In genomic region chr2:64641585-64641984, GRCh38 we compare ENCODE assay signal across 22 cellular contexts. TPM values are rescaled to one million over a fixed set of nuclear protein-coding genes. Genes with fewer than 3 reads are reported as not detected.
DNase-seq lines count a peak whose midpoint lies in the region; ATAC-seq, FAIRE-seq and TF ChIP-seq lines count a peak whose summit lies in the region.
"Had no signal": no experiment of that assay in that cellular context is flagged by ENCODE, and none has a peak within 500 bp of the region (broad histone marks: within the 10 kb centered on the region; RNA-seq: fewer than 3 reads in every experiment).

No MANE protein-coding gene starts in this region.

- H3K9ac ChIP-seq in mesendoderm (ENCODE audit: low read length): no peak overlapping the region
- H3K9ac ChIP-seq: BLaER1 had no signal

- peaks cover 23% of the 10 kb centered on the region for H3K79me1 ChIP-seq in mesendoderm (ENCODE audit: low read length)

- H2BK15ac ChIP-seq in mesendoderm (replicated peaks; ENCODE audit: low read depth): no peak overlapping the region

- H3K36me3 ChIP-seq in DOHH2 (ENCODE audit: control insufficient read depth, low read length) (peaks cover 28% of the 10 kb centered on the region), mesendoderm (ENCODE audit: control insufficient read depth, insufficient read depth, low read length) (no peaks in the 10 kb centered on the region)
- H3K36me3 ChIP-seq in CD4-positive, alpha-beta memory T cell (ENCODE audit: insufficient read depth, low read length): peaks cover 3% of the 10 kb centered on the region
- H3K36me3 ChIP-seq: HAP-1, Peyer's patch, WERI-Rb-1 had no signal

- H3K27ac ChIP-seq in DOHH2 (ENCODE audit: low read depth, low read length) (peak overlapping the region; percentile 82), mesendoderm (ENCODE audit: low read depth, low read length) (no peak overlapping the region)
- H3K27ac ChIP-seq in CD4-positive, alpha-beta memory T cell (ENCODE audit: low read depth, low read length): no peak overlapping the region
- H3K27ac ChIP-seq: BLaER1, WERI-Rb-1 had no signal

- H3K4me1 ChIP-seq in DOHH2 (ENCODE audit: control insufficient read depth, low read length) (peaks cover 100% of the 10 kb centered on the region), mesendoderm (ENCODE audit: control insufficient read depth, low read depth, low read length) (peaks cover 21% of the 10 kb centered on the region)
- H3K4me1 ChIP-seq in CD4-positive, alpha-beta memory T cell (ENCODE audit: insufficient read depth, low read length): peaks cover 54% of the 10 kb centered on the region

- peaks cover 0 to 5% (median 0%) of the 10 kb centered on the region in 7 donors for H3K9me3 Mint-ChIP-seq in CD14-positive monocyte
- H3K9me3 Mint-ChIP-seq in activated naive CD8-positive, alpha-beta T cell (ENCODE audit: low read depth): no peaks in the 10 kb centered on the region
- no peaks in the 10 kb centered on the region for H3K9me3 Mint-ChIP-seq in CD4-positive, alpha-beta memory T cell
- H3K9me3 Mint-ChIP-seq: stimulated activated naive CD8-positive, alpha-beta T cell treated with anti-CD3 and anti-CD28 coated beads, Interleukin-15, amount 100 ng/mL, for 72 hours had no signal

- no peaks in the 10 kb centered on the region for H3K27me3 Mint-ChIP-seq in CD14-positive monocyte (ENCODE audit: low read depth in 3 of 3)
- H3K27me3 Mint-ChIP-seq in activated naive CD8-positive, alpha-beta T cell: no peaks in the 10 kb centered on the region
- no peaks in the 10 kb centered on the region for H3K27me3 Mint-ChIP-seq in CD4-positive, alpha-beta memory T cell
- H3K27me3 Mint-ChIP-seq: stimulated activated naive CD8-positive, alpha-beta T cell treated with anti-CD3 and anti-CD28 coated beads, Interleukin-15, amount 100 ng/mL, for 72 hours had no signal

- no peak for TF ChIP-seq CTCF in CD14-positive monocyte (IDR thresholded peaks at IDR 0.05)
- no peak for TF ChIP-seq CTCF in DOHH2 (IDR thresholded peaks at IDR 0.05; ENCODE audit: low read depth, low read length, poor library complexity, severe bottlenecking)

- H3K9me2 ChIP-seq in DOHH2 (replicated peaks; ENCODE audit: control insufficient read depth, low read length): no peaks in the 10 kb centered on the region

- POLR2A ChIA-PET in CD4-positive, alpha-beta memory T cell (lab: Charles Lee; ENCODE audit: partially characterized antibody): no interaction called here

- 0 out of 2 replicates have a peak, but pooled peaks cover 9% of the 10 kb centered on the region for H4K20me1 ChIP-seq in DOHH2 (ENCODE audit: control insufficient read depth, insufficient read depth, low read depth, low read length)

- peaks cover 17 to 22% of the 10 kb centered on the region in 2 donors for H3K36me3 Mint-ChIP-seq in CD14-positive monocyte
- peaks cover 6% of the 10 kb centered on the region for H3K36me3 Mint-ChIP-seq in activated naive CD8-positive, alpha-beta T cell
- H3K36me3 Mint-ChIP-seq in CD4-positive, alpha-beta memory T cell: peaks cover 5% of the 10 kb centered on the region in 2 donors

- H3K9me3 ChIP-seq in DOHH2 (ENCODE audit: control insufficient read depth, insufficient read depth, low read length): no peaks in the 10 kb centered on the region
- H3K9me3 ChIP-seq in CD4-positive, alpha-beta memory T cell (ENCODE audit: control insufficient read depth in 1 of 2, low read length in 2 of 2): no peaks in the 10 kb centered on the region
- H3K9me3 ChIP-seq: BLaER1, HAP-1, Peyer's patch had no signal

- H3K18ac ChIP-seq in mesendoderm (ENCODE audit: low read length): peak overlapping the region; percentile 3

- no peak for FAIRE-seq in GM19239 (lab: Jason Lieb, UNC)
- FAIRE-seq: small intestine had no signal

- H3K27ac Mint-ChIP-seq in CD14-positive monocyte: peak overlapping the region in 5 of 7 donors; percentile 27 to 76 (median 47)
- H3K27ac Mint-ChIP-seq in activated naive CD8-positive, alpha-beta T cell: peak overlapping the region; percentile 78
- H3K27ac Mint-ChIP-seq in CD4-positive, alpha-beta memory T cell: no peak overlapping the region
- H3K27ac Mint-ChIP-seq: stimulated activated naive CD8-positive, alpha-beta T cell treated with anti-CD3 and anti-CD28 coated beads, Interleukin-15, amount 100 ng/mL, for 72 hours had no signal

- WGBS in mesendoderm (ENCODE audit: extremely low coverage, insufficient coverage, low lambda C conversion rate): no CpG with 5 or more reads among the region's 10 CpGs

- CTCF ChIA-PET in CD4-positive, alpha-beta memory T cell (lab: Charles Lee; ENCODE audit: partially characterized antibody): interaction anchor here (5.5 to 5.8 kb wide), 2 partner anchors 14 to 190 kb away, joined by 69 to 98 read pairs; partner anchors contain the start of gene SERTAD2

- H3K27me3 ChIP-seq in DOHH2 (ENCODE audit: control insufficient read depth, low read length) (no peaks in the 10 kb centered on the region), mesendoderm (ENCODE audit: insufficient read depth, low read length, poor library complexity) (no peaks in the 10 kb centered on the region)
- no peaks in the 10 kb centered on the region for H3K27me3 ChIP-seq in CD4-positive, alpha-beta memory T cell (ENCODE audit: insufficient read depth, low read length)
- H3K27me3 ChIP-seq: BLaER1, Peyer's patch had no signal

- peak overlapping the region; percentile 11 for H3K56ac ChIP-seq in mesendoderm (ENCODE audit: low read length)

- no peak overlapping the region for H3K4me3 Mint-ChIP-seq in CD14-positive monocyte
- no peak overlapping the region for H3K4me3 Mint-ChIP-seq in activated naive CD8-positive, alpha-beta T cell
- H3K4me3 Mint-ChIP-seq in CD4-positive, alpha-beta memory T cell: no peak overlapping the region

- H3K4me2 ChIP-seq in DOHH2 (ENCODE audit: low read length): peak overlapping the region; percentile 84
- H3K4me2 ChIP-seq in mesendoderm (ENCODE audit: low read length): no peak overlapping the region
- H3K4me2 ChIP-seq: BLaER1 had no signal

- H2BK5ac ChIP-seq in mesendoderm (ENCODE audit: low read length): no peak overlapping the region

- no peak overlapping the region for H4K8ac ChIP-seq in mesendoderm (ENCODE audit: low read depth, low read length)

- H3K4me3 ChIP-seq in DOHH2 (ENCODE audit: low read length): peak overlapping the region; percentile 26
- H3K4me3 ChIP-seq in mesendoderm (ENCODE audit: low read length): no peak overlapping the region
- H3K4me3 ChIP-seq in CD4-positive, alpha-beta memory T cell (ENCODE audit: low read length in 2 of 2): no peak overlapping the region
- H3K4me3 ChIP-seq: BLaER1, HAP-1, lung, Peyer's patch had no signal

- H4K5ac ChIP-seq in mesendoderm (ENCODE audit: low read length): no peak overlapping the region

- no peak for ATAC-seq in GM21576 (IDR thresholded peaks at IDR 0.05; ENCODE audit: unreplicated experiment)
- ATAC-seq: stimulated activated naive CD8-positive, alpha-beta T cell treated with anti-CD3 and anti-CD28 coated beads, Interleukin-15, amount 100 ng/mL, for 72 hours had no signal

- no peak overlapping the region for H3K4ac ChIP-seq in mesendoderm (ENCODE audit: low read depth, low read length)

- H2BK120ac ChIP-seq in mesendoderm (ENCODE audit: low read depth, low read length): no peak overlapping the region

- no peak overlapping the region for H2AK5ac ChIP-seq in mesendoderm (ENCODE audit: low read length)

- DNase-seq in CD14-positive monocyte (ENCODE audit: low spot score) (no peak), mesendoderm (no peak), GM19239 (ENCODE audit: insufficient read length, low spot score) (no peak)
- DNase-seq in stimulated activated CD4-positive, alpha-beta T cell treated with anti-CD3 and anti-CD28 coated beads, Interleukin-15, amount 100 ng/mL, for 24 hours: no peak
- DNase-seq in CD4-positive, alpha-beta memory T cell: no peak
- DNase-seq: activated naive CD4-positive, alpha-beta T cell; caudate nucleus; effector memory CD4-positive, alpha-beta T cell; IMR-90; NCI-H1092; NCI-H226; occipital lobe; Peyer's patch; small intestine; stimulated activated naive CD8-positive, alpha-beta T cell treated with anti-CD3 and anti-CD28 coated beads, Interleukin-15, amount 100 ng/mL, for 72 hours; WERI-Rb-1 had no signal

- peaks cover 90% of the 10 kb centered on the region for H3K4me1 Mint-ChIP-seq in CD14-positive monocyte
- H3K4me1 Mint-ChIP-seq in activated naive CD8-positive, alpha-beta T cell (ENCODE audit: low read depth): peaks cover 95% of the 10 kb centered on the region
- H3K4me1 Mint-ChIP-seq in CD4-positive, alpha-beta memory T cell: peaks cover 43 to 78% (median 55%) of the 10 kb centered on the region in 4 donors

- intact Hi-C loops in CD14-positive monocyte (cut with micrococcal nuclease): loop anchor here (5.0 to 10.0 kb wide), 2 partner anchors 34 to 117 kb away; partner anchors contain the start of gene AFTPH (in 1 of the 2)
- intact Hi-C loops in CD4-positive, alpha-beta memory T cell (cut with micrococcal nuclease): no loop called here

- peaks cover 46% of the 10 kb centered on the region for H3F3A ChIP-seq in DOHH2 (ENCODE audit: control insufficient read depth, insufficient read depth)

- H3K79me2 ChIP-seq in DOHH2 (ENCODE audit: control insufficient read depth, low read length): peaks cover 100% of the 10 kb centered on the region
- H3K79me2 ChIP-seq in mesendoderm (ENCODE audit: control insufficient read depth, insufficient read depth, low read length): peaks cover 26% of the 10 kb centered on the region

- no peak overlapping the region for H3K23ac ChIP-seq in mesendoderm (ENCODE audit: low read length)

RNA-seq across cellular contexts. Expression of gene SERTAD2, which starts 12.1 kb away (rescaled TPM):
- 1 to 10 TPM; 8.5 to 8.8 TPM for polyA plus RNA-seq in CD14-positive monocyte
- 9.4 TPM for polyA plus RNA-seq in mesendoderm (2013, experiment 1 of 2)
- 9.0 TPM for polyA plus RNA-seq in mesendoderm (2013, experiment 2 of 2)
- total RNA-seq in CD4-positive, alpha-beta memory T cell: 10 to 100 TPM; 23.5 to 24.6 TPM
- 1 to 10 TPM; 2.6 to 5.5 TPM for polyA plus RNA-seq in CD4-positive, alpha-beta memory T cell

Comparison
In these comparisons a context has a peak if more than half of its experiments do, and no peak if none do; other contexts are left out.
1. H3K27ac Mint-ChIP-seq: peak in CD14-positive monocyte (5 of 7) and activated naive CD8-positive, alpha-beta T cell (single experiment); none in CD4-positive, alpha-beta memory T cell (0 of 7).